Comparison of ENCODE assay signal across 19 cellular contexts in the genomic region with DNA sequence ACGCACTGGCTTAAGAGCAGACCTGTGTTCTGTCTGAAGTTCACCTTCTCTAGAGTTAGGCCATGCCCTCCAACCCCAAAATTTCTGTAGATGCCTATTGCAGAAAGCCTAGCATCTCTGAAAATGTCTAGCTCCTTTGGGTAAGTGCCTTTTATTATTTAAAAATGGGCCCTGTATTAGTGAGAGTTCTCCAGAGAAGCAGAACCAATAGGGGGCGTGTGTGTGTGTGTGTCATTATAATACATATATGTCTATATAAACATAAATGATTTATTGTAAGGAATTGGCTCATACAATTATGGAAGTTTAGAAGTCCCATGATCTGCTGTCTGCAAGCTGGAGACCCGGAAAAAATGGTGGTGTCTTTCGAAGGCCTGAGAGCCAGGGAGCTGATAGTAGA.
A peak's percentile ranks its signal among the peaks of the same experiment; 100 is the strongest.
DNase-seq lines count a peak whose midpoint lies in the region; ATAC-seq, FAIRE-seq and TF ChIP-seq lines count a peak whose summit lies in the region.
"Had no signal": no experiment of that assay in that cellular context is flagged by ENCODE, and none has a peak within 500 bp of the region (broad histone marks: within the 10 kb centered on the region; RNA-seq: fewer than 3 reads in every experiment).

No MANE protein-coding gene starts in this region.

- H3K27me3 ChIP-seq in A673 (replicated peaks; ENCODE audit: insufficient read depth, low read depth, low read length, poor library complexity) (no peaks in the 10 kb centered on the region), OCI-LY1 (ENCODE audit: insufficient read depth, low read length) (0 out of 2 replicates have a peak, but pooled peaks cover 4% of the 10 kb centered on the region), pancreas (no peaks in the 10 kb centered on the region), small intestine (ENCODE audit: control insufficient read depth in 2 of 2, insufficient read depth in 2 of 2, low read length in 2 of 2) (peaks cover 0 to 2% of the 10 kb centered on the region in 2 donors)
- H3K27me3 ChIP-seq: vagina had no signal

- H3K36me3 ChIP-seq in A673 (ENCODE audit: insufficient read depth, low read length, poor library complexity, severe bottlenecking) (no peaks in the 10 kb centered on the region), OCI-LY1 (ENCODE audit: insufficient read depth, low read length) (no peaks in the 10 kb centered on the region), pancreas (no peaks in the 10 kb centered on the region), small intestine (ENCODE audit: control insufficient read depth in 2 of 2, insufficient read depth in 2 of 2, low read length in 2 of 2) (no peaks in the 10 kb centered on the region)
- H3K36me3 ChIP-seq: vagina had no signal

- no peaks in the 10 kb centered on the region for H3K79me2 ChIP-seq in OCI-LY1 (ENCODE audit: insufficient read depth, low read length)

- no peak for DNase-seq in A673 (ENCODE audit: low spot score)
- no peak for DNase-seq in GM13977 (ENCODE audit: low spot score)
- DNase-seq in dermis blood vessel endothelial cell = peak; percentile 22
- DNase-seq in NCI-H1048 (lab: John Stamatoyannopoulos, UW) = no peak
- no peak for DNase-seq in pancreas
- DNase-seq in RCC 7860 (ENCODE audit: low spot score) = no peak
- no peak for DNase-seq in small intestine
- DNase-seq: activated CD4-positive, alpha-beta T cell treated with anti-CD3 and anti-CD28 coated beads for 48 hours; activated naive CD4-positive, alpha-beta T cell treated with anti-CD3 and anti-CD28 coated beads, Interleukin-2, amount 10 ng/mL, durations not matched to agents 7 days and 5 days; activated T-cell treated with anti-CD3 and anti-CD28 coated beads for 4 hours; effector memory CD4-positive, alpha-beta T cell; immature natural killer cell; mesenchymal stem cell; NCI-H2029; NCI-H510A treated with DMSO at 0.1 percent for 48 hours; retina had no signal

- POLR2A ChIA-PET in A673 (lab: Charles Lee; ENCODE audit: low non-redundant PET) = interaction anchor here (0.6 kb wide), 1 partner anchor 44 kb away, joined by 5 read pairs; no protein-coding TSS in a partner anchor

- no peaks in the 10 kb centered on the region for H3K9me2 ChIP-seq in OCI-LY1 (ENCODE audit: low read depth, low read length)

- 61 to 66% methylated on average over 4 of the region's 4 CpGs for WGBS in pancreas, 2 donors
- 72 to 79% (median 78%) methylated on average over 4 of the region's 4 CpGs for WGBS in small intestine, 3 donors

- H3K9me3 ChIP-seq in A673 (ENCODE audit: low read depth, low read length, poor library complexity, severe bottlenecking) (no peaks in the 10 kb centered on the region), OCI-LY1 (ENCODE audit: low read length) (no peaks in the 10 kb centered on the region), pancreas (no peaks in the 10 kb centered on the region), small intestine (ENCODE audit: control insufficient read depth, low read depth) (no peaks in the 10 kb centered on the region)
- H3K9me3 ChIP-seq: vagina had no signal

- no peak overlapping the region for H3K9ac ChIP-seq in OCI-LY1 (ENCODE audit: low read length)

- H2AFZ ChIP-seq in OCI-LY1 (ENCODE audit: low read length) = no peak overlapping the region

- H3K4me1 ChIP-seq in A673 (ENCODE audit: insufficient read depth, low read length, poor library complexity, severe bottlenecking) (no peaks in the 10 kb centered on the region), OCI-LY1 (ENCODE audit: insufficient read depth, low read length, severe bottlenecking) (no peaks in the 10 kb centered on the region), pancreas (no peaks in the 10 kb centered on the region), small intestine (ENCODE audit: control insufficient read depth in 2 of 2, insufficient read depth in 1 of 2, low read depth in 1 of 2, low read length in 1 of 2) (no peaks in the 10 kb centered on the region)
- H3K4me1 ChIP-seq: vagina had no signal

- in situ Hi-C loops in GM13977 (cut with MboI; ENCODE audit: low pct_unique_long_range_greater_than_20kb, low sequenced_read_pairs, unreplicated experiment) = no loop called here

- FAIRE-seq in pancreas (lab: Jason Lieb, UNC) (no peak), RCC 7860 (lab: Jason Lieb, UNC) (no peak), small intestine (lab: Jason Lieb, UNC) (no peak)

- no peaks in the 10 kb centered on the region for H4K20me1 ChIP-seq in OCI-LY1 (ENCODE audit: insufficient read depth, low read length)

- H3K27ac ChIP-seq in A673 (ENCODE audit: low read depth, low read length, poor library complexity, severe bottlenecking) (no peak overlapping the region), OCI-LY1 (ENCODE audit: low read depth, low read length, poor library complexity, severe bottlenecking) (no peak overlapping the region), pancreas (no peak overlapping the region), small intestine (ENCODE audit: low read depth in 1 of 2, low read length in 1 of 2) (no peak overlapping the region)
- H3K27ac ChIP-seq: vagina had no signal

- no peak for ATAC-seq in pancreas
- ATAC-seq: Right ventricle myocardium inferior had no signal

- intact Hi-C loops in A673 (cut with micrococcal nuclease; ENCODE audit: unreplicated experiment) = loop anchor here (5.0 kb wide), 2 partner anchors 64 to 349 kb away; no protein-coding TSS in a partner anchor
- intact Hi-C loops in pancreas (cut with DNase I) = no loop called here

- CTCF ChIA-PET in A673 (lab: Charles Lee) = interaction anchor here (0.6 to 1.6 kb wide), 2 partner anchors 348 to 489 kb away, joined by 3 read pairs; no protein-coding TSS in a partner anchor

- no peak overlapping the region for H3K4me3 ChIP-seq in A673 (ENCODE audit: low read depth, low read length, poor library complexity, severe bottlenecking)
- H3K4me3 ChIP-seq in OCI-LY1 (ENCODE audit: low read depth, low read length, poor library complexity, severe bottlenecking) = no peak overlapping the region
- H3K4me3 ChIP-seq in pancreas = no peak overlapping the region
- H3K4me3 ChIP-seq in small intestine (ENCODE audit: low read depth in 1 of 2, low read length in 2 of 2) = no peak overlapping the region
- H3K4me3 ChIP-seq: vagina had no signal

- no peak overlapping the region for H3K4me2 ChIP-seq in OCI-LY1 (ENCODE audit: low read length)

- no TSS peak for BruUV-seq in A673 (replicated peaks; lab: Mats Ljungman, UMichigan)

- no peaks in the 10 kb centered on the region for H3F3A ChIP-seq in OCI-LY1 (ENCODE audit: insufficient read depth, low read length)

- peak; percentile 61 for TF ChIP-seq CTCF in A673 (conservative IDR thresholded peaks at IDR 0.05; ENCODE audit: low read depth, low read length)
- peak; percentile 28 for TF ChIP-seq CTCF in GM13977 (IDR thresholded peaks at IDR 0.05; ENCODE audit: extremely low read depth, insufficient read depth, missing control alignments)
- peak; percentile 36 for TF ChIP-seq CTCF in OCI-LY1 (IDR thresholded peaks at IDR 0.05; ENCODE audit: low read length)
- no peak for TF ChIP-seq CTCF in pancreas (IDR thresholded peaks at IDR 0.05)

Comparison
In these comparisons a context has a peak if more than half of its experiments do, and no peak if none do; other contexts are left out.
1. CTCF ChIP-seq: peak in A673 (single experiment), GM13977 (single experiment) and OCI-LY1 (single experiment); none in pancreas (0 of 4).